Comparison of ENCODE assay signal across 22 cellular contexts in the genomic region with DNA sequence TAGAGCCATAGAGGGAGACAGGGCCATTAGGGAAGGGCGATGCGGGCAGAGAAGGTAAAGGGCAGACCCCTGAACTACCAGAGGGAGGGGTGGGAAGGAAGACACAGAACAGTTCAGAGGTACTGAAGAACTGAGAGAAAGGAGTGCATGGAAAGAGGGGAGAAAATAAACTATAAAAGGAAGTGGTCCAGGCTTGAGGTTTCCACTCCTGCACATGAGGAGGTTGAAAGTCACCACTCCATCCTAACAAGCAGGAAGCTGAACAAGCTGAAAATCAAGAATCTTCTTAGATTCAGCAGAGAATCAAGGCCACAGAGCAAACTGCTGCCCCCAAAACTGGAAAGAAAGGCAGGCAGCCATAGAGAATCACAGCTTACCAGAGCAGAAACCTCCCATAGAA. TPM values are rescaled to one million over a fixed set of nuclear protein-coding genes. Genes with fewer than 3 reads are reported as not detected.
"Had no signal": no experiment of that assay in that cellular context is flagged by ENCODE, and none has a peak within 500 bp of the region (broad histone marks: within the 10 kb centered on the region; RNA-seq: fewer than 3 reads in every experiment).

No MANE protein-coding gene starts in this region.

- H3K9me3 ChIP-seq: gastrocnemius medialis, right atrium auricular region, suprapubic skin, transverse colon, vagina had no signal

- H3K27ac ChIP-seq: cardiac muscle cell, gastrocnemius medialis, right atrium auricular region, suprapubic skin, transverse colon, vagina had no signal

- H3K36me3 Mint-ChIP-seq: activated naive CD4-positive, alpha-beta T cell treated with anti-CD3 and anti-CD28 coated beads, Interleukin-2, amount 50 U/mL, for 72 hours had no signal

- H3K27ac Mint-ChIP-seq: activated naive CD4-positive, alpha-beta T cell treated with anti-CD3 and anti-CD28 coated beads, Interleukin-2, amount 50 U/mL, for 72 hours; activated T-cell treated with anti-CD3 and anti-CD28 coated beads, Interleukin-2, amount 50 U/mL, for 72 hours; dendritic cell treated with granulocyte-macrophage colony-stimulating factor and Interleukin-4, amounts not matched to agents 40 ng/mL and 50 ng/mL, for 4 days; progenitor cell of endocrine pancreas; stimulated activated naive CD8-positive, alpha-beta T cell treated with anti-CD3 and anti-CD28 coated beads, Interleukin-15, amount 100 ng/mL, for 72 hours had no signal

- DNase-seq: activated CD4-positive, alpha-beta T cell treated with anti-CD3 and anti-CD28 coated beads, Interleukin-2, amount 50 U/mL, for 1 hour; activated gamma-delta T cell; activated T-cell treated with anti-CD3 and anti-CD28 coated beads, Interleukin-2, amount 50 U/mL, for 72 hours; amniotic stem cell; effector CD8-positive, alpha-beta T cell; gastrocnemius medialis; head of caudate nucleus; stimulated activated naive CD8-positive, alpha-beta T cell treated with anti-CD3 and anti-CD28 coated beads, Interleukin-15, amount 100 ng/mL, for 72 hours; transverse colon had no signal

- ATAC-seq: activated naive CD4-positive, alpha-beta T cell treated with anti-CD3 and anti-CD28 coated beads, Interleukin-2, amount 50 U/mL, for 72 hours; activated T-cell treated with anti-CD3 and anti-CD28 coated beads, Interleukin-2, amount 50 U/mL, for 72 hours; esophagus mucosa; gastrocnemius medialis; left lobe of liver; stimulated activated naive CD8-positive, alpha-beta T cell treated with anti-CD3 and anti-CD28 coated beads, Interleukin-15, amount 100 ng/mL, for 72 hours had no signal

- FAIRE-seq: keratinocyte had no signal

- H3K4me3 Mint-ChIP-seq: activated T-cell treated with anti-CD3 and anti-CD28 coated beads, Interleukin-2, amount 50 U/mL, for 72 hours; dendritic cell treated with granulocyte-macrophage colony-stimulating factor and Interleukin-4, amounts not matched to agents 40 ng/mL and 50 ng/mL, for 4 days; stimulated activated naive CD8-positive, alpha-beta T cell treated with anti-CD3 and anti-CD28 coated beads, Interleukin-15, amount 100 ng/mL, for 72 hours had no signal

- H3K27me3 Mint-ChIP-seq: dendritic cell treated with granulocyte-macrophage colony-stimulating factor and Interleukin-4, amounts not matched to agents 40 ng/mL and 50 ng/mL, for 4 days; stimulated activated naive CD8-positive, alpha-beta T cell treated with anti-CD3 and anti-CD28 coated beads, Interleukin-15, amount 100 ng/mL, for 72 hours had no signal

- H3K9me3 Mint-ChIP-seq: activated naive CD4-positive, alpha-beta T cell treated with anti-CD3 and anti-CD28 coated beads, Interleukin-2, amount 50 U/mL, for 72 hours; activated T-cell treated with anti-CD3 and anti-CD28 coated beads, Interleukin-2, amount 50 U/mL, for 72 hours; dendritic cell treated with granulocyte-macrophage colony-stimulating factor and Interleukin-4, amounts not matched to agents 40 ng/mL and 50 ng/mL, for 4 days; stimulated activated naive CD8-positive, alpha-beta T cell treated with anti-CD3 and anti-CD28 coated beads, Interleukin-15, amount 100 ng/mL, for 72 hours had no signal

RNA-seq across cellular contexts. Expression of a gene that starts 53.2 kb away (rescaled TPM):
- total RNA-seq: activated CD8-positive, alpha-beta memory T cell treated with anti-CD3 and anti-CD28 coated beads for 36 hours; activated naive CD4-positive, alpha-beta T cell treated with anti-CD3 and anti-CD28 coated beads, Interleukin-2, amount 50 U/mL, for 72 hours; activated T-cell treated with anti-CD3 and anti-CD28 coated beads, Interleukin-2, amount 50 U/mL, for 72 hours; chondrocyte; esophagus mucosa; left lobe of liver; omental fat pad; progenitor cell of endocrine pancreas; transverse colon; vagina had no signal
